In genomic region chr20:59825563-59825920, GRCh38 we compare ENCODE assay signal across 19 cellular contexts.
"Had no signal": no experiment of that assay in that cellular context is flagged by ENCODE, and none has a peak within 500 bp of the region (broad histone marks: within the 10 kb centered on the region; RNA-seq: fewer than 3 reads in every experiment).

No MANE protein-coding gene starts in this region.

- FAIRE-seq: endometrium had no signal

- H3K4me3 ChIP-seq: left lung, ovary, prostate gland, tibial nerve had no signal

- H3K4me1 ChIP-seq: left lung, prostate gland, tibial nerve had no signal

- H3K4me1 Mint-ChIP-seq: activated naive CD8-positive, alpha-beta T cell treated with anti-CD3 and anti-CD28 coated beads, Interleukin-2, amount 50 U/mL, for 24 hours had no signal

- ATAC-seq: activated naive CD8-positive, alpha-beta T cell treated with anti-CD3 and anti-CD28 coated beads, Interleukin-2, amount 50 U/mL, for 24 hours; WTC11 had no signal

- H3K9me3 Mint-ChIP-seq: activated naive CD8-positive, alpha-beta T cell treated with anti-CD3 and anti-CD28 coated beads, Interleukin-2, amount 50 U/mL, for 24 hours; natural killer cell treated with Interleukin-12 subunit alpha and Interleukin-12 subunit beta and Interleukin-15 and Interleukin-18, amount 100 ng/mL, for 72 hours; stimulated activated naive CD8-positive, alpha-beta T cell treated with anti-CD3 and anti-CD28 coated beads, Interleukin-15, Interleukin-2, amounts not matched to agents 100 ng/mL and 50 ng/mL, for 24 hours; WTC11 had no signal

- H3K36me3 ChIP-seq: left lung, ovary, prostate gland, tibial nerve had no signal

- H3K27ac ChIP-seq: left lung, ovary, prostate gland had no signal

- DNase-seq: activated gamma-delta T cell; activated naive CD4-positive, alpha-beta T cell treated with anti-CD3 and anti-CD28 coated beads, Interleukin-2, amount 50 U/mL, for 16 hours; activated naive CD8-positive, alpha-beta T cell treated with anti-CD3 and anti-CD28 coated beads, Interleukin-2, amount 50 U/mL, for 24 hours; cerebellar nuclear complex; cortex of kidney; erythroblast; foreskin fibroblast; midbrain; stimulated activated CD4-positive, alpha-beta T cell treated with anti-CD3 and anti-CD28 coated beads, Interleukin-12 subunit alpha, Interleukin-12 subunit beta, amount 100 ng/mL, for 4 hours; stimulated activated CD4-positive, alpha-beta T cell treated with anti-CD3 and anti-CD28 coated beads, Interleukin-4, amount 100 ng/mL, for 4 hours; T-helper 9 cell had no signal

- H3K9me3 ChIP-seq: left lung, ovary, prostate gland, tibial nerve had no signal

- H3K27me3 ChIP-seq: ovary had no signal

- H3K36me3 Mint-ChIP-seq: natural killer cell treated with Interleukin-12 subunit alpha and Interleukin-12 subunit beta and Interleukin-15 and Interleukin-18, amount 100 ng/mL, for 72 hours; WTC11 had no signal

- H3K4me3 Mint-ChIP-seq: activated naive CD8-positive, alpha-beta T cell treated with anti-CD3 and anti-CD28 coated beads, Interleukin-2, amount 50 U/mL, for 24 hours; natural killer cell treated with Interleukin-12 subunit alpha and Interleukin-12 subunit beta and Interleukin-15 and Interleukin-18, amount 100 ng/mL, for 72 hours; stimulated activated naive CD8-positive, alpha-beta T cell treated with anti-CD3 and anti-CD28 coated beads, Interleukin-15, Interleukin-2, amounts not matched to agents 100 ng/mL and 50 ng/mL, for 24 hours; WTC11 had no signal
